In the genomic region with DNA sequence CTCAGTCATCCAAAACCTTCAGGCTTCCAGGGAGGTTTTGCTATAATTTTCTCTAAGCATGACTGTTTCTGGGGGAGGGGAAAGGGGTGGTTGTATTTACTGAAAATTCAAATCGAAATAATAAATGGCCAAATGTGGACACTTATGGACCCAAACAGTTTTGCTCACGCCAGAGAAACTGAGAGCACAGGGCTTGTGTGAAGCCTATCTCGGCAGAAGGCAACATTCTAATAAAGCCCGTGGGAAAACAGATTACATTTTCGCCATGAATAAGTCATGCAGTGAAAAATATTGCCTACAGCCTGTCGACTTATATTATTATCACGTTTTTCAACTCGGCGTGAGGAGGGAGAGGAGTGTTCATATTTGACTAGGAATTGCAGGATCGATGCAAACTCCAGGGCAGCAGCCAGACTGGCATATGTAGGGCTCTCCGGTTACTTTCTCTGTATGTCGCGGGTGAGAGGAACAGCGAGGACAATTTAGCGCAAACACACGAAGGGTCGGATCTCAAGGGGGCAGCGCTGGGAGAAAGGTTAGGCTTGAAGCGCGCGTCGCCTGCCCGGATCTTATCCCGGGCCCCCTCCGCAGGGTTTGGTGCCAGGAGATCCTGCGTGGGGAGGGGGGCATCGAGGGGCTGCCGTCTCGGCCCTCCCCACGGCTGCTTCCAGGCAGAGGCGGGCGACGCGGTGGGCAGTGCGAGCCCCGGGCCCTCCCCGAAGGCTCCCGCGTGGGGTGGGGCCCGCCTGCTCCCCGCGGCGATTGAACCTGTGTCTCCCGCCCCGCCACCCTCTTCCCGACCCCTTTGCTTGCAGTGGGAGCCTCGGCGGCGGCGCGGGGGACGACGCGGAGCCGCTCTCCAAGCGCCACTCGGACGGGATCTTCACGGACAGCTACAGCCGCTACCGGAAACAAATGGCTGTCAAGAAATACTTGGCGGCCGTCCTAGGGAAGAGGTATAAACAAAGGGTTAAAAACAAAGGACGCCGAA, we compare ENCODE assay signal across 1 cellular context.
TF ChIP-seq lines count a peak whose summit lies in the region.

No MANE protein-coding gene starts in this region.

TF ChIP-seq in IMR-90, 13 proteins besides CTCF, POLR2A, EP300 and RAD21:
- TF ChIP-seq USF2 (IDR thresholded peaks at IDR 0.05; ENCODE audit: low read depth, low read length): no peak
- no peak for TF ChIP-seq FOS (IDR thresholded peaks at IDR 0.05; ENCODE audit: low read depth, low read length)
- no peak for TF ChIP-seq BHLHE40 (IDR thresholded peaks at IDR 0.05; ENCODE audit: low read depth, low read length)
- no peak for TF ChIP-seq RCOR1 (IDR thresholded peaks at IDR 0.05; ENCODE audit: insufficient replicate concordance, low read length)
- TF ChIP-seq MAZ (IDR thresholded peaks at IDR 0.05; ENCODE audit: borderline replicate concordance, low read depth, low read length): no peak
TF ChIP-seq in IMR-90: peak in this region for 0.
